Comparison of ENCODE assay signal across 8 cellular contexts in genomic region chr4:10828918-10829538, GRCh38.
DNase-seq lines count a peak whose midpoint lies in the region; ATAC-seq and TF ChIP-seq lines count a peak whose summit lies in the region.
"Not testable (repeated sequence)": the region's sequence is repeated elsewhere in the genome, so short reads cannot be mapped to it uniquely, and the experiment has no call there.

No MANE protein-coding gene starts in this region.

- H3K9ac ChIP-seq in HUES48 (ENCODE audit: low read depth, low read length); OCI-LY1 (ENCODE audit: low read length): not testable (repeated sequence)

- H3K4me1 ChIP-seq in CD4-positive, CD25-positive, alpha-beta regulatory T cell (ENCODE audit: control insufficient read depth, insufficient read depth, low read length, poor library complexity, severe bottlenecking); HUES48 (ENCODE audit: control insufficient read depth, insufficient read depth, low read length); OCI-LY1 (ENCODE audit: insufficient read depth, low read length, severe bottlenecking); osteoblast (ENCODE audit: insufficient read depth, low read length): not testable (repeated sequence)

- DNase-seq in CD4-positive, CD25-positive, alpha-beta regulatory T cell = peak in 1 of 3 donors; percentile 6
- DNase-seq in DMS53 treated with DMSO at 0.1 percent for 48 hours (lab: John Stamatoyannopoulos, UW; ENCODE audit: unreplicated experiment) (peak; percentile 17), NCI-H1417 (lab: John Stamatoyannopoulos, UW) (peak; percentile 34 to 53 (median 38)), osteoblast (ENCODE audit: insufficient read length, low spot score, missing footprints) (peak; percentile 21)
- not testable (repeated sequence) for DNase-seq in WTC11 (ENCODE audit: low spot score); activated T-helper 2 cell treated with anti-CD3 and anti-CD28 coated beads, Interferon-gamma antibody, Interleukin-2, Interleukin-4, amounts not matched to agents 10 μg/mL and 5 μg/mL and 100 μg/mL, durations not matched to agents 14 hours and 24 hours and 36 hours (ENCODE audit: low spot score)

- not testable (repeated sequence) for H2AFZ ChIP-seq in OCI-LY1 (ENCODE audit: low read length); osteoblast (ENCODE audit: low read length)

- H3K4me2 ChIP-seq in OCI-LY1 (ENCODE audit: low read length); osteoblast (ENCODE audit: insufficient read depth, low read length): not testable (repeated sequence)

- H3K27ac Mint-ChIP-seq in CD4-positive, CD25-positive, alpha-beta regulatory T cell = peak overlapping the region; percentile 60 to 80 (median 66)
- H3K27ac Mint-ChIP-seq in WTC11; activated T-helper 2 cell treated with anti-CD3 and anti-CD28 coated beads, Interferon-gamma antibody, Interleukin-2, Interleukin-4, amounts not matched to agents 10 μg/mL and 5 μg/mL and 100 μg/mL, durations not matched to agents 14 hours and 24 hours and 36 hours: not testable (repeated sequence)

- H3K4me3 ChIP-seq in CD4-positive, CD25-positive, alpha-beta regulatory T cell (ENCODE audit: low read depth, low read length) = peak overlapping the region; percentile 61
- peak overlapping the region; percentile 45 for H3K4me3 ChIP-seq in HUES48 (ENCODE audit: low read depth, low read length)
- H3K4me3 ChIP-seq in OCI-LY1 (ENCODE audit: low read depth, low read length, poor library complexity, severe bottlenecking) = peak overlapping the region; percentile 36
- H3K4me3 ChIP-seq in osteoblast (ENCODE audit: insufficient read depth, low read length) = not testable (repeated sequence)

- not testable (repeated sequence) for H3K9me3 ChIP-seq in CD4-positive, CD25-positive, alpha-beta regulatory T cell (ENCODE audit: control insufficient read depth in 2 of 2, low read length in 2 of 2); HUES48 (ENCODE audit: control insufficient read depth, insufficient read depth, low read length); OCI-LY1 (ENCODE audit: low read length); osteoblast (ENCODE audit: low read depth, low read length)

- peaks cover 0 to 25% (median 3%) of the 10 kb centered on the region in 4 donors for H3K4me1 Mint-ChIP-seq in CD4-positive, CD25-positive, alpha-beta regulatory T cell
- H3K4me1 Mint-ChIP-seq in WTC11; activated T-helper 2 cell treated with anti-CD3 and anti-CD28 coated beads, Interferon-gamma antibody, Interleukin-2, Interleukin-4, amounts not matched to agents 10 μg/mL and 5 μg/mL and 100 μg/mL, durations not matched to agents 14 hours and 24 hours and 36 hours (ENCODE audit: low read depth): not testable (repeated sequence)

- not testable (repeated sequence) for H3F3A ChIP-seq in OCI-LY1 (ENCODE audit: insufficient read depth, low read length)

- POLR2A ChIA-PET in WTC11 (lab: Charles Lee) = not testable (repeated sequence)

- H3K27ac ChIP-seq in CD4-positive, CD25-positive, alpha-beta regulatory T cell (ENCODE audit: insufficient read depth, low read length, poor library complexity, severe bottlenecking); HUES48 (ENCODE audit: low read depth, low read length); OCI-LY1 (ENCODE audit: low read depth, low read length, poor library complexity, severe bottlenecking); osteoblast (ENCODE audit: low read depth, low read length): not testable (repeated sequence)

- not testable (repeated sequence) for H3K9me3 Mint-ChIP-seq in CD4-positive, CD25-positive, alpha-beta regulatory T cell; activated T-helper 2 cell treated with anti-CD3 and anti-CD28 coated beads, Interferon-gamma antibody, Interleukin-2, Interleukin-4, amounts not matched to agents 10 μg/mL and 5 μg/mL and 100 μg/mL, durations not matched to agents 14 hours and 24 hours and 36 hours
- peaks cover 46% of the 10 kb centered on the region for H3K9me3 Mint-ChIP-seq in WTC11

- H3K4me3 Mint-ChIP-seq in CD4-positive, CD25-positive, alpha-beta regulatory T cell = peak overlapping the region; percentile 85 to 88 (median 87)
- peak overlapping the region; percentile 64 for H3K4me3 Mint-ChIP-seq in WTC11
- H3K4me3 Mint-ChIP-seq in activated T-helper 2 cell treated with anti-CD3 and anti-CD28 coated beads, Interferon-gamma antibody, Interleukin-2, Interleukin-4, amounts not matched to agents 10 μg/mL and 5 μg/mL and 100 μg/mL, durations not matched to agents 14 hours and 24 hours and 36 hours (ENCODE audit: low read depth) = peak overlapping the region; percentile 26

- not testable (repeated sequence) for H3K9me2 ChIP-seq in OCI-LY1 (ENCODE audit: low read depth, low read length)

- not testable (repeated sequence) for ATAC-seq in CD4-positive, CD25-positive, alpha-beta regulatory T cell (ENCODE audit: low read depth in 2 of 2); WTC11

- not testable (repeated sequence) for H4K20me1 ChIP-seq in OCI-LY1 (ENCODE audit: insufficient read depth, low read length); osteoblast (ENCODE audit: insufficient read depth, low read length)

- CTCF ChIA-PET in WTC11 (lab: Charles Lee) = not testable (repeated sequence)

- H3K36me3 ChIP-seq in CD4-positive, CD25-positive, alpha-beta regulatory T cell (ENCODE audit: control insufficient read depth, insufficient read depth, low read length); HUES48 (ENCODE audit: control insufficient read depth, insufficient read depth, low read length); OCI-LY1 (ENCODE audit: insufficient read depth, low read length); osteoblast (ENCODE audit: insufficient read depth, low read length): not testable (repeated sequence)

- H3K27me3 ChIP-seq in CD4-positive, CD25-positive, alpha-beta regulatory T cell (ENCODE audit: control insufficient read depth, insufficient read depth, low read length); HUES48 (ENCODE audit: control insufficient read depth, insufficient read depth, low read length); OCI-LY1 (ENCODE audit: insufficient read depth, low read length); osteoblast (ENCODE audit: insufficient read depth, low read length): not testable (repeated sequence)

- not testable (repeated sequence) for H3K79me2 ChIP-seq in OCI-LY1 (ENCODE audit: insufficient read depth, low read length); osteoblast (ENCODE audit: insufficient read depth, low read length)

- H3K27me3 Mint-ChIP-seq in CD4-positive, CD25-positive, alpha-beta regulatory T cell; WTC11 (ENCODE audit: low read depth); activated T-helper 2 cell treated with anti-CD3 and anti-CD28 coated beads, Interferon-gamma antibody, Interleukin-2, Interleukin-4, amounts not matched to agents 10 μg/mL and 5 μg/mL and 100 μg/mL, durations not matched to agents 14 hours and 24 hours and 36 hours (ENCODE audit: low read depth): not testable (repeated sequence)

- intact Hi-C loops in activated T-helper 2 cell treated with anti-CD3 and anti-CD28 coated beads, Interferon-gamma antibody, Interleukin-2, Interleukin-4, amounts not matched to agents 10 μg/mL and 5 μg/mL and 100 μg/mL, durations not matched to agents 14 hours and 24 hours and 36 hours (cut with micrococcal nuclease) = not testable (repeated sequence)

- not testable (repeated sequence) for H3K36me3 Mint-ChIP-seq in CD4-positive, CD25-positive, alpha-beta regulatory T cell; activated T-helper 2 cell treated with anti-CD3 and anti-CD28 coated beads, Interferon-gamma antibody, Interleukin-2, Interleukin-4, amounts not matched to agents 10 μg/mL and 5 μg/mL and 100 μg/mL, durations not matched to agents 14 hours and 24 hours and 36 hours (ENCODE audit: low read depth)
- H3K36me3 Mint-ChIP-seq in WTC11 = peaks cover 35% of the 10 kb centered on the region

- not testable (repeated sequence) for TF ChIP-seq CTCF in OCI-LY1 (IDR thresholded peaks at IDR 0.05; ENCODE audit: low read length); WTC11 (IDR thresholded peaks at IDR 0.05); osteoblast (IDR thresholded peaks at IDR 0.05; ENCODE audit: extremely low read depth, low read depth, low read length)

Comparison
In these comparisons a context has a peak if more than half of its experiments do, and no peak if none do; other contexts are left out.
1. H3K4me3 Mint-ChIP-seq: peak in every context shown above with its lines; median percentile 87 in CD4-positive, CD25-positive, alpha-beta regulatory T cell; 64 in WTC11; 26 in activated T-helper 2 cell treated with anti-CD3 and anti-CD28 coated beads, Interferon-gamma antibody, Interleukin-2, Interleukin-4, amounts not matched to agents 10 μg/mL and 5 μg/mL and 100 μg/mL, durations not matched to agents 14 hours and 24 hours and 36 hours.